8 cellular contexts compared by ENCODE assay signal in genomic region chr18:12307871-12308385, GRCh38. TPM values are rescaled to one million over a fixed set of nuclear protein-coding genes. Genes with fewer than 3 reads are reported as not detected.
DNase-seq lines count a peak whose midpoint lies in the region; ATAC-seq and TF ChIP-seq lines count a peak whose summit lies in the region.

TUBB6 (plus strand) TSS chr18:12308241; CDS start chr18:12308293, 52 bp downstream.

- peak within 1 kb of the TSS; percentile 73 for H3K4me3 Mint-ChIP-seq in CD8-positive, alpha-beta T cell
- peak within 1 kb of the TSS; percentile 86 to 87 for H3K4me3 Mint-ChIP-seq in stimulated activated naive CD8-positive, alpha-beta T cell treated with anti-CD3 and anti-CD28 coated beads, Interleukin-15, amount 100 ng/mL, for 72 hours

- CTCF ChIA-PET in CD8-positive, alpha-beta T cell (lab: Charles Lee), result no interaction called here

- H3K36me3 Mint-ChIP-seq in CD8-positive, alpha-beta T cell, result no peaks in the 10 kb centered on the region

- H3K9me3 Mint-ChIP-seq in CD8-positive, alpha-beta T cell, result peaks cover 6% of the 10 kb centered on the region
- H3K9me3 Mint-ChIP-seq in stimulated activated naive CD8-positive, alpha-beta T cell treated with anti-CD3 and anti-CD28 coated beads, Interleukin-15, amount 100 ng/mL, for 72 hours, result no peaks in the 10 kb centered on the region

- H3K4me1 ChIP-seq in CD8-positive, alpha-beta T cell (ENCODE audit: insufficient read depth, low read length), result no peaks in the 10 kb centered on the region
- peaks cover 5% of the 10 kb centered on the region for H3K4me1 ChIP-seq in colonic mucosa
- H3K4me1 ChIP-seq in left lung, result peaks cover 8 to 38% of the 10 kb centered on the region in 2 donors

- POLR2A ChIA-PET in CD8-positive, alpha-beta T cell (lab: Charles Lee), result no interaction called here

- H3K27me3 ChIP-seq in CD8-positive, alpha-beta T cell (ENCODE audit: insufficient read depth, low read length), result peaks cover 6% of the 10 kb centered on the region
- peaks cover 28% of the 10 kb centered on the region for H3K27me3 ChIP-seq in colonic mucosa
- peaks cover 0 to 49% of the 10 kb centered on the region in 2 donors for H3K27me3 ChIP-seq in left lung

- no peak within 1 kb of the TSS for H3K27ac Mint-ChIP-seq in CD8-positive, alpha-beta T cell
- H3K27ac Mint-ChIP-seq in stimulated activated naive CD8-positive, alpha-beta T cell treated with anti-CD3 and anti-CD28 coated beads, Interleukin-15, amount 100 ng/mL, for 72 hours, result peak within 1 kb of the TSS; percentile 78 to 93

- H3K4me3 ChIP-seq in CD8-positive, alpha-beta T cell (ENCODE audit: low read depth, low read length), result peak within 1 kb of the TSS; percentile 23
- peak within 1 kb of the TSS; percentile 48 for H3K4me3 ChIP-seq in colonic mucosa
- peak within 1 kb of the TSS; percentile 64 for H3K4me3 ChIP-seq in left lung

- no peak for ATAC-seq in CD8-positive, alpha-beta T cell
- ATAC-seq in HG03196 (IDR thresholded peaks at IDR 0.05; ENCODE audit: unreplicated experiment), result peak; percentile 54
- peak; percentile 71 for ATAC-seq in left lung
- peak; percentile 82 for ATAC-seq in stimulated activated naive CD8-positive, alpha-beta T cell treated with anti-CD3 and anti-CD28 coated beads, Interleukin-15, amount 100 ng/mL, for 72 hours

- no peaks in the 10 kb centered on the region for H3K9me3 ChIP-seq in CD8-positive, alpha-beta T cell (ENCODE audit: low read length)
- H3K9me3 ChIP-seq in colonic mucosa, result no peaks in the 10 kb centered on the region
- peaks cover 0 to 13% of the 10 kb centered on the region in 2 donors for H3K9me3 ChIP-seq in left lung

- no peaks in the 10 kb centered on the region for H3K36me3 ChIP-seq in CD8-positive, alpha-beta T cell (ENCODE audit: insufficient read depth, low read length)
- H3K36me3 ChIP-seq in colonic mucosa (no peaks in the 10 kb centered on the region), left lung (peaks cover 0 to 30% of the 10 kb centered on the region in 2 donors)

- peak within 1 kb of the TSS; percentile 55 to 79 for H3K9ac ChIP-seq in colonic mucosa (ENCODE audit: low read depth in 2 of 2, low read length in 2 of 2)

- intact Hi-C loops in CD8-positive, alpha-beta T cell (cut with DNase I, micrococcal nuclease), result no loop called here
- intact Hi-C loops in colonic mucosa (cut with DNase I) (no loop called here), left lung (cut with DNase I) (no loop called here)

- no peak for DNase-seq in CD8-positive, alpha-beta T cell
- DNase-seq in colonic mucosa, result peak; percentile 44
- peak; percentile 76 to 89 for DNase-seq in left lung
- DNase-seq in stimulated activated naive CD8-positive, alpha-beta T cell treated with anti-CD3 and anti-CD28 coated beads, Interleukin-15, amount 100 ng/mL, for 72 hours, result peak; percentile 66 to 67
- DNase-seq in effector CD8-positive, alpha-beta T cell (lab: John Stamatoyannopoulos, UW), result no peak

- no peak for TF ChIP-seq CTCF in CD8-positive, alpha-beta T cell (IDR thresholded peaks at IDR 0.05)
- TF ChIP-seq CTCF in colonic mucosa (IDR thresholded peaks at IDR 0.05), result no peak
- TF ChIP-seq CTCF in left lung (IDR thresholded peaks at IDR 0.05), result no peak

- TF ChIP-seq POLR2A in GM19193 (IDR thresholded peaks at IDR 0.05; ENCODE audit: extremely low read depth, insufficient read depth, insufficient read length) (peak; percentile 71), Raji (IDR thresholded peaks at IDR 0.05; ENCODE audit: insufficient read depth, low read depth, low read length) (peak; percentile 63)

- peaks cover 14% of the 10 kb centered on the region for H3K4me1 Mint-ChIP-seq in CD8-positive, alpha-beta T cell (ENCODE audit: low read depth)
- H3K4me1 Mint-ChIP-seq in stimulated activated naive CD8-positive, alpha-beta T cell treated with anti-CD3 and anti-CD28 coated beads, Interleukin-15, amount 100 ng/mL, for 72 hours, result peaks cover 19% of the 10 kb centered on the region

- peaks cover 40% of the 10 kb centered on the region for H3K27me3 Mint-ChIP-seq in CD8-positive, alpha-beta T cell (ENCODE audit: low read depth)
- peaks cover 50% of the 10 kb centered on the region for H3K27me3 Mint-ChIP-seq in stimulated activated naive CD8-positive, alpha-beta T cell treated with anti-CD3 and anti-CD28 coated beads, Interleukin-15, amount 100 ng/mL, for 72 hours

- no peak within 1 kb of the TSS for H3K27ac ChIP-seq in CD8-positive, alpha-beta T cell (ENCODE audit: low read depth, low read length)
- H3K27ac ChIP-seq in colonic mucosa, result peak within 1 kb of the TSS; percentile 90
- H3K27ac ChIP-seq in left lung, result peak within 1 kb of the TSS; percentile 95 to 96

RNA-seq across cellular contexts. Expression of gene TUBB6, which starts in this region (rescaled TPM):
- total RNA-seq in CD8-positive, alpha-beta T cell, result under 1 TPM; 0.60 to 0.94 TPM
- total RNA-seq in colonic mucosa (10 to 100 TPM in 1 of 2 donors, 1 to 10 TPM in 1; 7.8 to 41.6 TPM), left lung (100 to 1,000 TPM in 1 of 2 donors, 10 to 100 TPM in 1; 90.0 to 140 TPM)

Comparison
In these comparisons a context has a peak if more than half of its experiments do, and no peak if none do; other contexts are left out.
1. RNA of gene TUBB6 (total RNA-seq): 90.0 to 140 TPM in left lung and 7.8 to 41.6 TPM in colonic mucosa; 0.60 to 0.94 TPM in CD8-positive, alpha-beta T cell; every median in the first group is over 4 times any median in the second.
2. DNase-seq: peak in colonic mucosa (single experiment), left lung (2 of 2) and stimulated activated naive CD8-positive, alpha-beta T cell treated with anti-CD3 and anti-CD28 coated beads, Interleukin-15, amount 100 ng/mL, for 72 hours (2 of 2); none in CD8-positive, alpha-beta T cell (0 of 7) and effector CD8-positive, alpha-beta T cell (single experiment).
3. Peak in every context shown above with its lines, with median percentiles within 50 percentile points of each other: H3K4me3 ChIP-seq.